18 cellular contexts compared by ENCODE assay signal in genomic region chr13:45603338-45603737, GRCh38. TPM values are rescaled to one million over a fixed set of nuclear protein-coding genes. Genes with fewer than 3 reads are reported as not detected.
DNase-seq lines count a peak whose midpoint lies in the region; ATAC-seq and TF ChIP-seq lines count a peak whose summit lies in the region.
"Had no signal": no experiment of that assay in that cellular context is flagged by ENCODE, and none has a peak within 500 bp of the region (broad histone marks: within the 10 kb centered on the region; RNA-seq: fewer than 3 reads in every experiment).

No MANE protein-coding gene starts in this region.

- no peaks in the 10 kb centered on the region for H3K9me3 Mint-ChIP-seq in activated T-helper 17 cell treated with anti-CD3 and anti-CD28 coated beads, Interleukin-2, amount 50 U/mL, for 72 hours
- no peaks in the 10 kb centered on the region for H3K9me3 Mint-ChIP-seq in nephron progenitor cell
- no peaks in the 10 kb centered on the region for H3K9me3 Mint-ChIP-seq in stimulated activated memory B cell treated with anti-CD40 and anti-IgM and Interleukin-4, amounts not matched to agents 10 μg/mL and 1 μg/mL and 100 μg/mL, for 72 hours
- H3K9me3 Mint-ChIP-seq: CD4-positive, alpha-beta T cell; CD8-positive, alpha-beta T cell had no signal

- no peaks in the 10 kb centered on the region for H3K36me3 Mint-ChIP-seq in activated T-helper 17 cell treated with anti-CD3 and anti-CD28 coated beads, Interleukin-2, amount 50 U/mL, for 72 hours (ENCODE audit: low read depth)
- no peaks in the 10 kb centered on the region for H3K36me3 Mint-ChIP-seq in nephron progenitor cell (ENCODE audit: low read depth)
- no peaks in the 10 kb centered on the region for H3K36me3 Mint-ChIP-seq in stimulated activated memory B cell treated with anti-CD40 and anti-IgM and Interleukin-4, amounts not matched to agents 10 μg/mL and 1 μg/mL and 100 μg/mL, for 72 hours
- H3K36me3 Mint-ChIP-seq: CD14-positive monocyte; CD8-positive, alpha-beta T cell had no signal

- H3K27me3 Mint-ChIP-seq in activated T-helper 17 cell treated with anti-CD3 and anti-CD28 coated beads, Interleukin-2, amount 50 U/mL, for 72 hours, result peaks cover 13% of the 10 kb centered on the region
- peaks cover 25% of the 10 kb centered on the region for H3K27me3 Mint-ChIP-seq in nephron progenitor cell (ENCODE audit: low read depth, poor library complexity)
- H3K27me3 Mint-ChIP-seq in stimulated activated memory B cell treated with anti-CD40 and anti-IgM and Interleukin-4, amounts not matched to agents 10 μg/mL and 1 μg/mL and 100 μg/mL, for 72 hours, result peaks cover 5% of the 10 kb centered on the region

- TF ChIP-seq CTCF in nephron progenitor cell (IDR thresholded peaks at IDR 0.05), result no peak

- ATAC-seq in activated T-helper 17 cell treated with anti-CD3 and anti-CD28 coated beads, Interleukin-2, amount 50 U/mL, for 72 hours (replicated peaks), result no peak
- peak; percentile 27 for ATAC-seq in stimulated activated memory B cell treated with anti-CD40 and anti-IgM and Interleukin-4, amounts not matched to agents 10 μg/mL and 1 μg/mL and 100 μg/mL, for 72 hours
- ATAC-seq: CD8-positive, alpha-beta T cell had no signal

- no peak for DNase-seq in nephron progenitor cell
- DNase-seq in NCI-H187 (lab: John Stamatoyannopoulos, UW), result no peak
- DNase-seq in NCI-H2171 (lab: John Stamatoyannopoulos, UW), result no peak
- DNase-seq in NCI-H2227 (lab: John Stamatoyannopoulos, UW; ENCODE audit: unreplicated experiment), result no peak
- DNase-seq: 8988T; ACHN; BE2C; C1 segment of cervical spinal cord; Caco-2; Calu3; CD4-positive, alpha-beta T cell; CD8-positive, alpha-beta T cell; DMS79 treated with DMSO at 0.1 percent for 48 hours; GF-D8 had no signal

- H3K27ac Mint-ChIP-seq in activated T-helper 17 cell treated with anti-CD3 and anti-CD28 coated beads, Interleukin-2, amount 50 U/mL, for 72 hours, result peak overlapping the region; percentile 22
- H3K27ac Mint-ChIP-seq in nephron progenitor cell, result peak overlapping the region; percentile 78
- no peak overlapping the region for H3K27ac Mint-ChIP-seq in stimulated activated memory B cell treated with anti-CD40 and anti-IgM and Interleukin-4, amounts not matched to agents 10 μg/mL and 1 μg/mL and 100 μg/mL, for 72 hours
- H3K27ac Mint-ChIP-seq: CD14-positive monocyte; CD4-positive, alpha-beta T cell; CD8-positive, alpha-beta T cell had no signal

- H3K4me3 Mint-ChIP-seq in activated T-helper 17 cell treated with anti-CD3 and anti-CD28 coated beads, Interleukin-2, amount 50 U/mL, for 72 hours, result no peak overlapping the region
- H3K4me3 Mint-ChIP-seq in nephron progenitor cell, result no peak overlapping the region
- H3K4me3 Mint-ChIP-seq in stimulated activated memory B cell treated with anti-CD40 and anti-IgM and Interleukin-4, amounts not matched to agents 10 μg/mL and 1 μg/mL and 100 μg/mL, for 72 hours, result no peak overlapping the region
- H3K4me3 Mint-ChIP-seq: CD14-positive monocyte; CD4-positive, alpha-beta T cell; CD8-positive, alpha-beta T cell had no signal

- peaks cover 6% of the 10 kb centered on the region for H3K4me1 Mint-ChIP-seq in activated T-helper 17 cell treated with anti-CD3 and anti-CD28 coated beads, Interleukin-2, amount 50 U/mL, for 72 hours
- peaks cover 7% of the 10 kb centered on the region for H3K4me1 Mint-ChIP-seq in nephron progenitor cell
- H3K4me1 Mint-ChIP-seq in stimulated activated memory B cell treated with anti-CD40 and anti-IgM and Interleukin-4, amounts not matched to agents 10 μg/mL and 1 μg/mL and 100 μg/mL, for 72 hours, result no peaks in the 10 kb centered on the region
- H3K4me1 Mint-ChIP-seq: CD14-positive monocyte had no signal

RNA-seq across cellular contexts. Expression of gene ERICH6B, which starts 12.2 kb away (rescaled TPM):
- not detected for total RNA-seq in activated T-helper 17 cell treated with anti-CD3 and anti-CD28 coated beads, Interleukin-2, amount 50 U/mL, for 72 hours
- total RNA-seq: A673; Caco-2; Calu3; CD4-positive, alpha-beta T cell; CD8-positive, alpha-beta T cell had no signal
